Comparison of ENCODE assay signal across 7 cellular contexts in genomic region chr4:2811830-2812599, GRCh38. TPM values are rescaled to one million over a fixed set of nuclear protein-coding genes. Genes with fewer than 3 reads are reported as not detected.
DNase-seq lines count a peak whose midpoint lies in the region; ATAC-seq lines count a peak whose summit lies in the region.

No MANE protein-coding gene starts in this region.

- H3K27me3 Mint-ChIP-seq in activated CD4-positive, alpha-beta T cell treated with anti-CD3 and anti-CD28 coated beads, Interleukin-2, amount 10 ng/mL, durations not matched to agents 24 days and 14 days = no peaks in the 10 kb centered on the region
- no peaks in the 10 kb centered on the region for H3K27me3 Mint-ChIP-seq in effector memory CD8-positive, alpha-beta T cell

- peak overlapping the region; percentile 51 for H3K4me3 ChIP-seq in thymus (ENCODE audit: low read length)

- peak; percentile 69 for ATAC-seq in GM18502 (IDR thresholded peaks at IDR 0.05; ENCODE audit: poor library complexity, unreplicated experiment)
- peak; percentile 52 for ATAC-seq in HG02623 (IDR thresholded peaks at IDR 0.05; ENCODE audit: unreplicated experiment)
- ATAC-seq in effector memory CD8-positive, alpha-beta T cell (replicated peaks) = peak; percentile 66

- H3K27ac Mint-ChIP-seq in activated CD4-positive, alpha-beta T cell treated with anti-CD3 and anti-CD28 coated beads, Interleukin-2, amount 10 ng/mL, durations not matched to agents 24 days and 14 days = peak overlapping the region; percentile 96
- peak overlapping the region; percentile 96 for H3K27ac Mint-ChIP-seq in effector memory CD8-positive, alpha-beta T cell

- no peaks in the 10 kb centered on the region for H3K9me3 Mint-ChIP-seq in activated CD4-positive, alpha-beta T cell treated with anti-CD3 and anti-CD28 coated beads, Interleukin-2, amount 10 ng/mL, durations not matched to agents 24 days and 14 days
- no peaks in the 10 kb centered on the region for H3K9me3 Mint-ChIP-seq in effector memory CD8-positive, alpha-beta T cell

- H3K27me3 ChIP-seq in thymus (ENCODE audit: control insufficient read depth, insufficient read depth) = no peaks in the 10 kb centered on the region

- DNase-seq in NCI-H2107 (lab: John Stamatoyannopoulos, UW) (peak; percentile 34), mucosa of gallbladder (ENCODE audit: low spot score) (peak; percentile 74)
- peak; percentile 90 for DNase-seq in activated CD4-positive, alpha-beta T cell treated with anti-CD3 and anti-CD28 coated beads, Interleukin-2, amount 10 ng/mL, durations not matched to agents 24 days and 14 days
- DNase-seq in effector memory CD8-positive, alpha-beta T cell = peak; percentile 50 to 56 (median 51)

- intact Hi-C loops in activated CD4-positive, alpha-beta T cell treated with anti-CD3 and anti-CD28 coated beads, Interleukin-2, amount 10 ng/mL, durations not matched to agents 24 days and 14 days (cut with micrococcal nuclease) = loop anchor here (1.0 to 5.0 kb wide), 4 partner anchors 11 to 125 kb away; no protein-coding TSS in a partner anchor

- peaks cover 22% of the 10 kb centered on the region for H3K4me1 ChIP-seq in thymus (ENCODE audit: control insufficient read depth, insufficient read depth, low read length)

- H3K4me3 Mint-ChIP-seq in activated CD4-positive, alpha-beta T cell treated with anti-CD3 and anti-CD28 coated beads, Interleukin-2, amount 10 ng/mL, durations not matched to agents 24 days and 14 days = peak overlapping the region; percentile 89
- peak overlapping the region; percentile 97 to 99 for H3K4me3 Mint-ChIP-seq in effector memory CD8-positive, alpha-beta T cell

- peaks cover 4% of the 10 kb centered on the region for H3K36me3 ChIP-seq in thymus (ENCODE audit: control insufficient read depth, insufficient read depth)

- WGBS in thymus = 9% methylated on average over 21 of the region's 21 CpGs

- H3K36me3 Mint-ChIP-seq in activated CD4-positive, alpha-beta T cell treated with anti-CD3 and anti-CD28 coated beads, Interleukin-2, amount 10 ng/mL, durations not matched to agents 24 days and 14 days (ENCODE audit: low read depth) = peaks cover 26% of the 10 kb centered on the region
- peaks cover 19% of the 10 kb centered on the region for H3K36me3 Mint-ChIP-seq in effector memory CD8-positive, alpha-beta T cell (ENCODE audit: insufficient read depth)

- peak overlapping the region; percentile 96 for H3K27ac ChIP-seq in thymus (ENCODE audit: low read depth)

- no peaks in the 10 kb centered on the region for H3K9me3 ChIP-seq in thymus (ENCODE audit: control insufficient read depth)

- H3K4me1 Mint-ChIP-seq in activated CD4-positive, alpha-beta T cell treated with anti-CD3 and anti-CD28 coated beads, Interleukin-2, amount 10 ng/mL, durations not matched to agents 24 days and 14 days = peaks cover 52% of the 10 kb centered on the region
- H3K4me1 Mint-ChIP-seq in effector memory CD8-positive, alpha-beta T cell (ENCODE audit: low read depth in 2 of 2) = peaks cover 51 to 64% of the 10 kb centered on the region in 2 donors

RNA-seq across cellular contexts. Expression of gene SH3BP2, which starts 19.1 kb away (rescaled TPM):
- total RNA-seq in activated CD4-positive, alpha-beta T cell treated with anti-CD3 and anti-CD28 coated beads, Interleukin-2, amount 10 ng/mL, durations not matched to agents 24 days and 14 days = 83.9 and 88.5 TPM in 2 replicates
- 62.1 TPM for total RNA-seq in mucosa of gallbladder
- polyA plus RNA-seq in thymus = 43.9 TPM

RNA-seq across cellular contexts. Expression of gene ADD1, which starts 31.6 kb away (rescaled TPM):
- total RNA-seq in activated CD4-positive, alpha-beta T cell treated with anti-CD3 and anti-CD28 coated beads, Interleukin-2, amount 10 ng/mL, durations not matched to agents 24 days and 14 days = 187 and 198 TPM in 2 replicates
- 346 TPM for total RNA-seq in mucosa of gallbladder
- 247 TPM for polyA plus RNA-seq in thymus

RNA-seq across cellular contexts. Expression of gene TNIP2, which starts 55.9 kb away (rescaled TPM):
- 98.7 and 99.6 TPM in 2 replicates for total RNA-seq in activated CD4-positive, alpha-beta T cell treated with anti-CD3 and anti-CD28 coated beads, Interleukin-2, amount 10 ng/mL, durations not matched to agents 24 days and 14 days
- total RNA-seq in mucosa of gallbladder = 42.2 TPM
- 41.8 TPM for polyA plus RNA-seq in thymus

Comparison
In these comparisons a context has a peak if more than half of its experiments do, and no peak if none do; other contexts are left out.
1. Peak in every context shown above with its lines: DNase-seq, ATAC-seq, H3K4me3 ChIP-seq and H3K27ac ChIP-seq.
2. DNase-seq: peak in every context shown above with its lines; median percentile 90 in activated CD4-positive, alpha-beta T cell treated with anti-CD3 and anti-CD28 coated beads, Interleukin-2, amount 10 ng/mL, durations not matched to agents 24 days and 14 days; 74 in mucosa of gallbladder; 51 in effector memory CD8-positive, alpha-beta T cell; 34 in NCI-H2107.